In genomic region chr2:238876232-238876630, GRCh38 we compare ENCODE assay signal across 18 cellular contexts. TPM values are rescaled to one million over a fixed set of nuclear protein-coding genes. Genes with fewer than 3 reads are reported as not detected.
"Had no signal": no experiment of that assay in that cellular context is flagged by ENCODE, and none has a peak within 500 bp of the region (broad histone marks: within the 10 kb centered on the region; RNA-seq: fewer than 3 reads in every experiment).

No MANE protein-coding gene starts in this region.

- H3K27me3 ChIP-seq: colonic mucosa, pancreas had no signal

- H3K36me3 ChIP-seq: colonic mucosa, heart right ventricle, neutrophil, pancreas had no signal

- H3K4me1 ChIP-seq: colonic mucosa, pancreas had no signal

- H3K4me3 ChIP-seq: colonic mucosa, heart right ventricle, pancreas, SK-N-MC had no signal

- DNase-seq: activated CD4-positive, alpha-beta T cell treated with anti-CD3 and anti-CD28 coated beads, Interleukin-2, amount 50 U/mL, for 4 hours; activated naive CD4-positive, alpha-beta T cell treated with Interleukin-2 at 50 U/mL for 16 hours; anterior cingulate cortex; colonic mucosa; erythroblast; heart right ventricle; immature natural killer cell; left ventricle myocardium superior; mesendoderm; stimulated activated naive B cell treated with anti-CD40 and anti-IgM and Interleukin-4, amounts not matched to agents 10 μg/mL and 1 μg/mL and 100 μg/mL, for 72 hours; trophoblast cell had no signal

- H3K27ac ChIP-seq: colonic mucosa, heart right ventricle, neutrophil, pancreas, SK-N-MC had no signal

- H3K9me3 ChIP-seq: colonic mucosa, neutrophil, pancreas had no signal

- ATAC-seq: naive thymus-derived CD8-positive, alpha-beta T cell; stimulated activated naive B cell treated with anti-CD40 and anti-IgM and Interleukin-4, amounts not matched to agents 10 μg/mL and 1 μg/mL and 100 μg/mL, for 72 hours had no signal

RNA-seq across cellular contexts. Expression of gene TWIST2, which starts 28.3 kb away (rescaled TPM):
- total RNA-seq: activated CD8-positive, alpha-beta memory T cell treated with anti-CD3 and anti-CD28 coated beads for 36 hours; activated T-helper 1 cell treated with anti-CD3 and anti-CD28 coated beads, Interleukin-12 subunit alpha, Interleukin-12 subunit beta, Interleukin-2, Interleukin-4 antibody, amounts not matched to agents 30 ng/mL and 10 ng/mL and 1 ng/mL, durations not matched to agents 14 hours and 24 hours and 36 hours; naive thymus-derived CD8-positive, alpha-beta T cell; T-helper 2 cell treated with Interferon-gamma antibody and Interleukin-4, amounts not matched to agents 100 ng/mL and 5 ng/mL, for 36 hours had no signal
- polyA plus RNA-seq: naive thymus-derived CD8-positive, alpha-beta T cell had no signal
